1 cellular context compared by ENCODE assay signal in genomic region chr10:21496285-21497176, GRCh38.
TF ChIP-seq lines count a peak whose summit lies in the region.

No MANE protein-coding gene starts in this region.

TF ChIP-seq in HepG2, 621 proteins besides CTCF, POLR2A, EP300 and RAD21 (continued from another document and continues in another):
- TF ChIP-seq ZNF34 (CRISPR knock-in tag; IDR thresholded peaks at IDR 0.05; ENCODE audit: borderline replicate concordance) (peak; percentile 39; the same call in 1 of the 2 replicates), TAF15 (IDR thresholded peaks at IDR 0.05; ENCODE audit: low read depth, low read length, poor library complexity, severe bottlenecking) (no peak), CHD2 (IDR thresholded peaks at IDR 0.05; ENCODE audit: low read depth, low read length) (no peak; the same call in 1 of the 2 replicates), THAP7 (CRISPR knock-in tag; IDR thresholded peaks at IDR 0.05) (0 out of 2 replicates have a peak, but pooled peaks have one; percentile 45), CAMTA2 (CRISPR knock-in tag; IDR thresholded peaks at IDR 0.05; ENCODE audit: borderline replicate concordance) (peak; percentile 87; the same call in 1 of the 2 replicates), PRMT3 (CRISPR knock-in tag; IDR thresholded peaks at IDR 0.05; ENCODE audit: borderline replicate concordance, low read depth) (no peak), CEBPB (IDR thresholded peaks at IDR 0.05; ENCODE audit: borderline replicate concordance, low read depth, low read length) (no peak), ZSCAN25 (CRISPR knock-in tag; IDR thresholded peaks at IDR 0.05) (peak; percentile 97), SP4 (CRISPR knock-in tag; IDR thresholded peaks at IDR 0.05) (no peak), CCAR2 (optimal IDR thresholded peaks at IDR 0.05; ENCODE audit: low read depth, low read length) (no peak), PHF8 (CRISPR knock-in tag; IDR thresholded peaks at IDR 0.05) (peak; percentile 64), NFKBIZ (CRISPR knock-in tag; IDR thresholded peaks at IDR 0.05) (no peak), LRRFIP1 (CRISPR knock-in tag; conservative IDR thresholded peaks at IDR 0.05) (no peak), ZNF652 (CRISPR knock-in tag; IDR thresholded peaks at IDR 0.05; ENCODE audit: borderline replicate concordance, low read depth) (no peak), SP140L (CRISPR knock-in tag; IDR thresholded peaks at IDR 0.05; ENCODE audit: borderline replicate concordance) (no peak), MATR3 (CRISPR knock-in tag; IDR thresholded peaks at IDR 0.05) (no peak), ZNF350 (CRISPR knock-in tag; IDR thresholded peaks at IDR 0.05; ENCODE audit: borderline replicate concordance, low read depth) (peak; percentile 72), TRIM22 (IDR thresholded peaks at IDR 0.05) (no peak), ARNT2 (CRISPR knock-in tag; IDR thresholded peaks at IDR 0.05; ENCODE audit: low read depth) (0 out of 2 replicates have a peak, but pooled peaks have one; percentile 19), TFDP2 (CRISPR knock-in tag; IDR thresholded peaks at IDR 0.05) (0 out of 2 replicates have a peak, but pooled peaks have one; percentile 1), FUBP1 (CRISPR knock-in tag; IDR thresholded peaks at IDR 0.05; ENCODE audit: borderline replicate concordance) (0 out of 2 replicates have a peak, but pooled peaks have one; percentile 13), CEBPZ (IDR thresholded peaks at IDR 0.05; ENCODE audit: low read length) (no peak), MYC (CRISPR knock-in tag; IDR thresholded peaks at IDR 0.05; ENCODE audit: borderline replicate concordance) (peak; percentile 47; the same call in 1 of the 2 replicates), FOXP4 (CRISPR knock-in tag; IDR thresholded peaks at IDR 0.05) (no peak), ZBED4 (CRISPR knock-in tag; IDR thresholded peaks at IDR 0.05; ENCODE audit: borderline replicate concordance) (no peak)
